8 cellular contexts compared by ENCODE assay signal in genomic region chr4:76208005-76208765, GRCh38. TPM values are rescaled to one million over a fixed set of nuclear protein-coding genes. Genes with fewer than 3 reads are reported as not detected.
DNase-seq lines count a peak whose midpoint lies in the region; ATAC-seq, FAIRE-seq and TF ChIP-seq lines count a peak whose summit lies in the region.

No MANE protein-coding gene starts in this region.

- peak; percentile 85 for FAIRE-seq in H54 (lab: Jason Lieb, UNC)

- peak overlapping the region; percentile 16 for H3K9ac ChIP-seq in mucosa of stomach (ENCODE audit: low read length)

- peak; percentile 40 for DNase-seq in H54 (ENCODE audit: insufficient read length, low spot score)
- DNase-seq in RPMI7951 (ENCODE audit: low read depth): peak; percentile 88
- DNase-seq in epithelial cell of prostate (ENCODE audit: low read depth, low spot score): peak; percentile 68
- DNase-seq in 8988T: no peak
- no peak for DNase-seq in NCI-H128 (lab: John Stamatoyannopoulos, UW; ENCODE audit: unreplicated experiment)

- no peaks in the 10 kb centered on the region for H3K9me3 ChIP-seq in mucosa of stomach (ENCODE audit: control insufficient read depth, low read length)

- H3K27ac ChIP-seq in epithelial cell of prostate: peak overlapping the region; percentile 83

- no peaks in the 10 kb centered on the region for H3K36me3 ChIP-seq in mucosa of stomach (ENCODE audit: control insufficient read depth, insufficient read depth, low read length)

- TF ChIP-seq POLR2A in H54 (IDR thresholded peaks at IDR 0.05; ENCODE audit: low read depth, low read length): no peak

- no peaks in the 10 kb centered on the region for H3K27me3 ChIP-seq in mucosa of stomach (ENCODE audit: control insufficient read depth, insufficient read depth, low read length)

- no peak for ATAC-seq in GM21526 (IDR thresholded peaks at IDR 0.05; ENCODE audit: low FRiP score, unreplicated experiment)
- ATAC-seq in HG03175 (IDR thresholded peaks at IDR 0.05; ENCODE audit: unreplicated experiment): no peak

- no peak overlapping the region for H3K4me3 ChIP-seq in mucosa of stomach (ENCODE audit: low read length)

- peaks cover 51% of the 10 kb centered on the region for H3K4me1 ChIP-seq in mucosa of stomach (ENCODE audit: control insufficient read depth, insufficient read depth, low read length)

RNA-seq across cellular contexts. Expression of gene SCARB2, which starts 5.4 kb away (rescaled TPM):
- total RNA-seq in RPMI7951 (2014; rRNA removed; shearing (Covaris generic)): 151 and 165 TPM in 2 replicates

RNA-seq across cellular contexts. Expression of gene FAM47E, which starts 43.3 kb away (rescaled TPM):
- total RNA-seq in RPMI7951 (2014; rRNA removed; shearing (Covaris generic)): 0.20 and 1.4 TPM in 2 replicates

RNA-seq across cellular contexts. Expression of gene NUP54, which starts 60.0 kb away (rescaled TPM):
- 57.5 and 71.5 TPM in 2 replicates for total RNA-seq in RPMI7951 (2014; rRNA removed; shearing (Covaris generic))

Comparison
In these comparisons a context has a peak if more than half of its experiments do, and no peak if none do; other contexts are left out.
1. DNase-seq: peak in H54 (single experiment), RPMI7951 (single experiment) and epithelial cell of prostate (single experiment); none in 8988T (single experiment) and NCI-H128 (single experiment).